ENCODE assay signal across 17 cellular contexts in the genomic region with DNA sequence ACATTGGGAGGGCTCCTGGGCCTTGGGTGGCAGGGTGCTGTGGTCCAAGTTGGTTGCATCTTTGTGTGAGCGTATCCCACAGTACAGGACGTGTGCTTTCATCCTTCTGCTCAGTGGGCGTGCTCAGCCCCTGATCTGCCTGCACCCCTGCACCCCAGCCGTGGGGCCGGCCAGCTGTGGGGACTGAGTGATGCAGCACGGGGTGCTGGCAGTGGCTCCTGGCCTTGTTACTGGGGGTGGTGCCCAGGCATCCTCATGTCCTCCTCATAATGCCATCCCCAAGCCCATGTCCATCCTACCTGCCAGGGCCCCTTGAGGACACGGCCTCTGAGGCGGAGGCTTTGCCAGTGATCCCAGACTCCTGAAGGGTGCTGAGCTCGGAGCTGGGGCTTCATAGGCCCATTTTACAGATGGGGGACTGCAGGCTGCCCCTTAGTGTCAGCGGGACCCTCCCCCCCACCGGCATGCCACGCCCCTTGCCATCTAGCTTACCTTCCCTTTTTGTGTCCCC.
DNase-seq lines count a peak whose midpoint lies in the region; ATAC-seq and TF ChIP-seq lines count a peak whose summit lies in the region.
"Had no signal": no experiment of that assay in that cellular context is flagged by ENCODE, and none has a peak within 500 bp of the region (broad histone marks: within the 10 kb centered on the region; RNA-seq: fewer than 3 reads in every experiment).

No MANE protein-coding gene starts in this region.

- no peak for ATAC-seq in left lobe of liver
- no peak for ATAC-seq in HG03159 (IDR thresholded peaks at IDR 0.05; ENCODE audit: unreplicated experiment)
- ATAC-seq: activated naive CD4-positive, alpha-beta T cell treated with anti-CD3 and anti-CD28 coated beads, Interleukin-2, amount 50 U/mL, for 72 hours had no signal

- no peaks in the 10 kb centered on the region for H3K36me3 Mint-ChIP-seq in chondrocyte (ENCODE audit: low read depth)
- H3K36me3 Mint-ChIP-seq: activated naive CD4-positive, alpha-beta T cell treated with anti-CD3 and anti-CD28 coated beads, Interleukin-2, amount 50 U/mL, for 72 hours had no signal

- no peak overlapping the region for H3K4me3 ChIP-seq in tibial artery
- H3K4me3 ChIP-seq: upper lobe of left lung had no signal

- no peaks in the 10 kb centered on the region for H3K27me3 ChIP-seq in tibial artery
- H3K27me3 ChIP-seq: upper lobe of left lung had no signal

- peak; percentile 9 for DNase-seq in activated T-cell treated with anti-CD3 and anti-CD28 coated beads, Interleukin-2, amount 50 U/mL, for 1 hour
- DNase-seq in activated T-cell treated with anti-CD3 and anti-CD28 coated beads for 4 hours (no peak), chondrocyte (ENCODE audit: low spot score) (peak; percentile 90), left lobe of liver (ENCODE audit: low spot score) (peak; percentile 42), tibial artery (peak; percentile 14 to 60), AML-193 (lab: John Stamatoyannopoulos, UW) (no peak)
- DNase-seq in stimulated activated CD8-positive, alpha-beta memory T cell treated with anti-CD3 and anti-CD28 coated beads, Interleukin-4, amount 100 ng/mL, for 48 hours = no peak
- DNase-seq: caudate nucleus; CD4-positive, CD25-positive, alpha-beta regulatory T cell; mammary epithelial cell; NCI-H1930; retina; stimulated activated CD4-positive, alpha-beta T cell treated with anti-CD3 and anti-CD28 coated beads, Interleukin-4, amount 100 ng/mL, for 1 hour had no signal

- H3K27me3 Mint-ChIP-seq in chondrocyte (ENCODE audit: low read depth) = no peaks in the 10 kb centered on the region
- H3K27me3 Mint-ChIP-seq: CD4-positive, CD25-positive, alpha-beta regulatory T cell had no signal

- H3K9me3 ChIP-seq in tibial artery = no peaks in the 10 kb centered on the region
- H3K9me3 ChIP-seq: upper lobe of left lung had no signal

- peaks cover 15 to 59% (median 50%) of the 10 kb centered on the region in 3 donors for H3K36me3 ChIP-seq in tibial artery

- no peak overlapping the region for H3K27ac Mint-ChIP-seq in chondrocyte (ENCODE audit: unreplicated experiment)
- H3K27ac Mint-ChIP-seq: CD4-positive, CD25-positive, alpha-beta regulatory T cell; nephron had no signal

- H3K4me1 Mint-ChIP-seq in chondrocyte (ENCODE audit: low read depth) = no peaks in the 10 kb centered on the region
- H3K4me1 Mint-ChIP-seq: nephron had no signal

- no peaks in the 10 kb centered on the region for H3K9me3 Mint-ChIP-seq in chondrocyte (ENCODE audit: low read depth)
- H3K9me3 Mint-ChIP-seq: activated naive CD4-positive, alpha-beta T cell treated with anti-CD3 and anti-CD28 coated beads, Interleukin-2, amount 50 U/mL, for 72 hours; CD4-positive, CD25-positive, alpha-beta regulatory T cell; nephron had no signal

- H3K4me1 ChIP-seq in tibial artery = no peaks in the 10 kb centered on the region
- H3K4me1 ChIP-seq: upper lobe of left lung had no signal

- H3K27ac ChIP-seq in tibial artery = no peak overlapping the region
- H3K27ac ChIP-seq: upper lobe of left lung had no signal

- TF ChIP-seq CTCF in chondrocyte (IDR thresholded peaks at IDR 0.05) = no peak
- no peak for TF ChIP-seq CTCF in tibial artery (IDR thresholded peaks at IDR 0.05)

- intact Hi-C loops in tibial artery (cut with DNase I; ENCODE audit: low total_unique reads) = no loop called here

- no peak overlapping the region for H3K4me3 Mint-ChIP-seq in chondrocyte (ENCODE audit: unreplicated experiment)
- H3K4me3 Mint-ChIP-seq: CD4-positive, CD25-positive, alpha-beta regulatory T cell; nephron had no signal

Comparison
In these comparisons a context has a peak if more than half of its experiments do, and no peak if none do; other contexts are left out.
1. DNase-seq: peak in activated T-cell treated with anti-CD3 and anti-CD28 coated beads, Interleukin-2, amount 50 U/mL, for 1 hour (single experiment), chondrocyte (single experiment), left lobe of liver (single experiment) and tibial artery (2 of 2); none in activated T-cell treated with anti-CD3 and anti-CD28 coated beads for 4 hours (single experiment), AML-193 (0 of 2) and stimulated activated CD8-positive, alpha-beta memory T cell treated with anti-CD3 and anti-CD28 coated beads, Interleukin-4, amount 100 ng/mL, for 48 hours (single experiment).